ENCODE assay signal across 20 cellular contexts in the genomic region with DNA sequence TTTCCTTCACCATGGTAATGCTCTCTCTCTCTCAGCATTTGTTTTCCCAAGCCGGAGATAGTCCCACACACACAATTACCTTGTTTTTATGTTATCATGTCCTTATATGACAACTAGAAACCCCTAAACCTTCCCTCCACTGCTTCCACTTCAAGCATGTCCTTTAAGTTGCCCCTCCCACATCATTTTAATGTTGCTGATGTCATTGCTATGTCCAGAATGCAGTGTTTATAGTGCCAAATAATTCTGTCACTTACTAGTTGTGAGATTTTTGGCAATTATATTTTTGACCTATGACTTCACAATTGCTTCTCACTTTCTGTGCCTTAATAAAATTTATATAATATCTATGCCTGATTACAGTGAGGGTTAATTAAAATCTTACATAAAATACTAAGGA.
"Had no signal": no experiment of that assay in that cellular context is flagged by ENCODE, and none has a peak within 500 bp of the region (broad histone marks: within the 10 kb centered on the region; RNA-seq: fewer than 3 reads in every experiment).

No MANE protein-coding gene starts in this region.

- H3K27ac ChIP-seq: colonic mucosa, foreskin keratinocyte, hepatocyte, psoas muscle, tibial artery, upper lobe of left lung, vagina had no signal

- ATAC-seq: foreskin keratinocyte; left colon; left ventricle myocardium superior; psoas muscle; sciatic nerve; stimulated activated effector memory CD8-positive, alpha-beta T cell treated with anti-CD3 and anti-CD28 coated beads, Interleukin-12 subunit alpha, Interleukin-12 subunit beta, amount 100 ng/mL, for 72 hours had no signal

- DNase-seq: colonic mucosa; dermis blood vessel endothelial cell; foreskin keratinocyte; head of caudate nucleus; left colon; left ventricle myocardium superior; mesendoderm; naive B cell; nephron progenitor cell; psoas muscle; small intestine; stimulated activated CD4-positive, alpha-beta T cell treated with anti-CD3 and anti-CD28 coated beads, Interleukin-4, amount 100 ng/mL, for 1 hour; stimulated activated CD8-positive, alpha-beta memory T cell treated with anti-CD3 and anti-CD28 coated beads, Interleukin-4, amount 100 ng/mL, for 48 hours; tibial artery; upper lobe of left lung had no signal

- H3K36me3 ChIP-seq: colonic mucosa, tibial artery, upper lobe of left lung, vagina had no signal

- H3K79me2 ChIP-seq: hepatocyte had no signal

- H3K27me3 ChIP-seq: colonic mucosa, foreskin keratinocyte, hepatocyte, tibial artery, upper lobe of left lung, vagina had no signal

- H2AFZ ChIP-seq: hepatocyte had no signal

- H3K9me3 ChIP-seq: colonic mucosa, psoas muscle, tibial artery, upper lobe of left lung, vagina had no signal

- H3K4me3 ChIP-seq: colonic mucosa, hepatocyte, lung, psoas muscle, tibial artery, upper lobe of left lung, vagina had no signal

- H3K4me1 ChIP-seq: colonic mucosa, foreskin keratinocyte, psoas muscle, tibial artery, upper lobe of left lung, vagina had no signal

- H3K4me2 ChIP-seq: hepatocyte had no signal
